Comparison of ENCODE assay signal across 9 cellular contexts in the genomic region with DNA sequence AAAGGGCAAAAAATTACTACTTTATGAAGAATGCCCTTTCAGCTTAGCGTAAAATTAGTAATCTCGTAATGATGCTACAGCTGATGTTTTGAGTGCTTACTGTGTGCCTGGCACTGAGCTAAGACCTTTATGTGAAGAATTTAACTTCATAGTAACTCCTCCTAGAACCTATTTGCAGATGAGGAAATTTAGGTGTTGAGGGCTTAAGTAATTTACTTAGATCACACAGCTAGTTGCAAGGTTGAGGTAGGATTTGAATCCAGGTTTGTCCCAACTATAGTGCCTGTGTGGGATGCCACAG. TPM values are rescaled to one million over a fixed set of nuclear protein-coding genes. Genes with fewer than 3 reads are reported as not detected.
DNase-seq lines count a peak whose midpoint lies in the region; ATAC-seq and TF ChIP-seq lines count a peak whose summit lies in the region.
"Had no signal": no experiment of that assay in that cellular context is flagged by ENCODE, and none has a peak within 500 bp of the region (broad histone marks: within the 10 kb centered on the region; RNA-seq: fewer than 3 reads in every experiment).

No MANE protein-coding gene starts in this region.

- DNase-seq in GM12864 (ENCODE audit: low read depth): no peak
- no peak for DNase-seq in Panc1 (ENCODE audit: low read depth, low spot score)
- DNase-seq in esophagus muscularis mucosa (ENCODE audit: extremely low spot score): no peak
- no peak for DNase-seq in psoas muscle
- no peak for DNase-seq in globus pallidus (ENCODE audit: low spot score)
- DNase-seq in NCI-H1694 treated with DMSO at 0.1 percent for 48 hours (lab: John Stamatoyannopoulos, UW): no peak
- no peak for DNase-seq in lower leg skin (ENCODE audit: low spot score in 2 of 2)
- DNase-seq in hepatic stellate cell (ENCODE audit: low spot score): no peak
- DNase-seq: activated effector memory CD4-positive, alpha-beta T cell treated with anti-CD3 and anti-CD28 coated beads, Interleukin-2, amount 50 U/mL, for 16 hours had no signal

- POLR2A ChIA-PET in Panc1 (lab: Charles Lee): interaction anchor here (0.6 kb wide), 1 partner anchor 365 kb away, joined by 3 read pairs; no protein-coding TSS in a partner anchor

- H3K36me3 ChIP-seq in Panc1 (ENCODE audit: control insufficient read depth, insufficient read depth, low read length) (peaks cover 8% of the 10 kb centered on the region; the same call in 1 of the 2 replicates), esophagus muscularis mucosa (no peaks in the 10 kb centered on the region), psoas muscle (ENCODE audit: insufficient read depth in 1 of 2, low read depth in 1 of 2) (peaks cover 0 to 3% of the 10 kb centered on the region in 2 donors)

- BruUV-seq in Panc1 (replicated peaks; lab: Mats Ljungman, UMichigan): no TSS peak

- H3K9me3 ChIP-seq in Panc1 (ENCODE audit: control insufficient read depth, insufficient read depth, low read depth, low read length) (no peaks in the 10 kb centered on the region), esophagus muscularis mucosa (no peaks in the 10 kb centered on the region), psoas muscle (no peaks in the 10 kb centered on the region)

- H3K27ac ChIP-seq in Panc1 (ENCODE audit: low read length): peak overlapping the region; percentile 91
- H3K27ac ChIP-seq in esophagus muscularis mucosa (replicated peaks in 1 of 4): peak overlapping the region in 2 of 4 donors; percentile 86 to 90
- H3K27ac ChIP-seq in psoas muscle: peak overlapping the region; percentile 87

- TF ChIP-seq POLR2A in esophagus muscularis mucosa (IDR thresholded peaks at IDR 0.05; ENCODE audit: low read depth) (no peak), lower leg skin (IDR thresholded peaks at IDR 0.05) (no peak)

- 75% methylated on average over 2 of the region's 2 CpGs for WGBS in esophagus muscularis mucosa
- WGBS in psoas muscle, 3 donors: 68 to 82% (median 69%) methylated on average over 2 of the region's 2 CpGs
- 59 to 62% methylated on average over 2 of the region's 2 CpGs for WGBS in lower leg skin, 2 donors

- in situ Hi-C loops in Panc1 (cut with HindIII; ENCODE audit: low pct_unique_long_range_greater_than_20kb, low sequenced_read_pairs): no loop called here

- no peak for TF ChIP-seq EP300 in esophagus muscularis mucosa (IDR thresholded peaks at IDR 0.05)

- TF ChIP-seq CTCF in GM12864 (IDR thresholded peaks at IDR 0.05; ENCODE audit: low read depth, low read length, missing control alignments) (no peak), Panc1 (IDR thresholded peaks at IDR 0.05) (no peak), esophagus muscularis mucosa (IDR thresholded peaks at IDR 0.05) (no peak), psoas muscle (IDR thresholded peaks at IDR 0.05) (no peak), lower leg skin (IDR thresholded peaks at IDR 0.05) (no peak)

- ATAC-seq in Panc1 (no peak), psoas muscle (no peak)

- peaks cover 19% of the 10 kb centered on the region for H3K4me1 ChIP-seq in Panc1 (ENCODE audit: control insufficient read depth, insufficient read depth, low read length)
- H3K4me1 ChIP-seq in esophagus muscularis mucosa: peaks cover 6 to 29% (median 26%) of the 10 kb centered on the region in 4 donors
- peaks cover 15% of the 10 kb centered on the region for H3K4me1 ChIP-seq in psoas muscle

- CTCF ChIA-PET in Panc1 (lab: Charles Lee): no interaction called here

- H3K27me3 ChIP-seq in Panc1 (ENCODE audit: control insufficient read depth, insufficient read depth, low read length): no peaks in the 10 kb centered on the region
- H3K27me3 ChIP-seq in esophagus muscularis mucosa: no peaks in the 10 kb centered on the region
- H3K27me3 ChIP-seq in psoas muscle (ENCODE audit: insufficient read depth in 3 of 3, low read length in 2 of 3): no peaks in the 10 kb centered on the region

- intact Hi-C loops in Panc1 (cut with micrococcal nuclease; ENCODE audit: unreplicated experiment) (loop anchor here (10.0 kb wide), 1 partner anchor 65 kb away; no protein-coding TSS in a partner anchor), esophagus muscularis mucosa (cut with DNase I) (no loop called here), psoas muscle (cut with DNase I) (loop anchor here in 1 of 2 donors (5.0 kb wide), 3 partner anchors 52 to 238 kb away; a partner anchor contains a TSS), lower leg skin (cut with DNase I; ENCODE audit: low total_unique reads) (no loop called here)

- H3K4me3 ChIP-seq in GM12864 (ENCODE audit: low read depth, low read length) (peak overlapping the region; percentile 86), Panc1 (ENCODE audit: low read depth in 2 of 2, low read length in 2 of 2) (peak overlapping the region; percentile 85 to 93), esophagus muscularis mucosa (peak overlapping the region; percentile 76 to 99 (median 98)), psoas muscle (peak overlapping the region; percentile 89), lower leg skin (ENCODE audit: low read depth, poor library complexity, severe bottlenecking) (no peak overlapping the region)

RNA-seq across cellular contexts. Expression of a gene that starts 1.4 kb away (rescaled TPM):
- total RNA-seq in Panc1 (2021; ENCODE audit: unreplicated experiment): 82.2 TPM
- 29.2 TPM for polyA plus RNA-seq in Panc1 (2012; ENCODE audit: insufficient read length)
- 10 to 100 TPM; 24.6 to 32.0 (median 27.3) TPM for total RNA-seq in esophagus muscularis mucosa
- 10 to 100 TPM; 25.3 to 32.6 (median 26.6) TPM for total RNA-seq in psoas muscle
- polyA plus RNA-seq in psoas muscle: 10 to 100 TPM in 1 of 3 donors, 1 to 10 TPM in 2; 4.6 to 13.0 (median 4.8) TPM
- 10 to 100 TPM; 12.7 to 20.0 (median 19.3) TPM for total RNA-seq in lower leg skin
